ENCODE assay signal across 12 cellular contexts in genomic region chr3:48408823-48409281, GRCh38. TPM values are rescaled to one million over a fixed set of nuclear protein-coding genes. Genes with fewer than 3 reads are reported as not detected.
DNase-seq lines count a peak whose midpoint lies in the region; ATAC-seq, FAIRE-seq and TF ChIP-seq lines count a peak whose summit lies in the region.
"Had no signal": no experiment of that assay in that cellular context is flagged by ENCODE, and none has a peak within 500 bp of the region (broad histone marks: within the 10 kb centered on the region; RNA-seq: fewer than 3 reads in every experiment).

No MANE protein-coding gene starts in this region.

- intact Hi-C loops in natural killer cell (cut with micrococcal nuclease): no loop called here

- H3K27ac ChIP-seq in substantia nigra (ENCODE audit: low read depth, low read length, poor library complexity, severe bottlenecking): no peak overlapping the region
- H3K27ac ChIP-seq: transverse colon had no signal

- FAIRE-seq in H54 (lab: Jason Lieb, UNC): no peak

- no peak overlapping the region for H3K4me3 Mint-ChIP-seq in activated naive CD4-positive, alpha-beta T cell treated with anti-CD3 and anti-CD28 coated beads, Interleukin-2, amount 10 ng/mL, durations not matched to agents 7 days and 5 days
- H3K4me3 Mint-ChIP-seq in natural killer cell: no peak overlapping the region
- H3K4me3 Mint-ChIP-seq: central memory CD8-positive, alpha-beta T cell had no signal

- H3K9me3 Mint-ChIP-seq in activated naive CD4-positive, alpha-beta T cell treated with anti-CD3 and anti-CD28 coated beads, Interleukin-2, amount 10 ng/mL, durations not matched to agents 7 days and 5 days: no peaks in the 10 kb centered on the region
- no peaks in the 10 kb centered on the region for H3K9me3 Mint-ChIP-seq in natural killer cell
- H3K9me3 Mint-ChIP-seq: central memory CD8-positive, alpha-beta T cell had no signal

- H3K4me3 ChIP-seq in AG09309 (ENCODE audit: control insufficient read depth, low read depth, low read length): no peak overlapping the region
- H3K4me3 ChIP-seq: transverse colon had no signal

- H3K27ac Mint-ChIP-seq in activated naive CD4-positive, alpha-beta T cell treated with anti-CD3 and anti-CD28 coated beads, Interleukin-2, amount 10 ng/mL, durations not matched to agents 7 days and 5 days: no peak overlapping the region
- H3K27ac Mint-ChIP-seq in natural killer cell: no peak overlapping the region

- CTCF ChIA-PET in activated naive CD4-positive, alpha-beta T cell treated with anti-CD3 and anti-CD28 coated beads, Interleukin-2, amount 10 ng/mL, durations not matched to agents 7 days and 5 days (lab: Charles Lee): interaction anchor here (0.6 to 3.5 kb wide), 7 partner anchors 9 to 183 kb away, joined by 3 to 26 read pairs (median 6); no protein-coding TSS in a partner anchor

- no peak for TF ChIP-seq POLR2A in H54 (IDR thresholded peaks at IDR 0.05; ENCODE audit: low read depth, low read length)

- TF ChIP-seq CTCF in AG09309 (IDR thresholded peaks at IDR 0.05; ENCODE audit: control insufficient read depth, insufficient read depth, low read depth, low read length, missing control alignments): peak; percentile 2
- 0 out of 2 replicates have a peak, but pooled peaks have one; percentile 14 for TF ChIP-seq CTCF in GM12874 (IDR thresholded peaks at IDR 0.05; ENCODE audit: insufficient read depth, low read depth, low read length)
- TF ChIP-seq CTCF in natural killer cell (IDR thresholded peaks at IDR 0.05): no peak

- no peaks in the 10 kb centered on the region for H3K4me1 Mint-ChIP-seq in activated naive CD4-positive, alpha-beta T cell treated with anti-CD3 and anti-CD28 coated beads, Interleukin-2, amount 10 ng/mL, durations not matched to agents 7 days and 5 days
- no peaks in the 10 kb centered on the region for H3K4me1 Mint-ChIP-seq in natural killer cell
- H3K4me1 Mint-ChIP-seq: central memory CD8-positive, alpha-beta T cell had no signal

- no peak for ATAC-seq in natural killer cell
- ATAC-seq in HG02852 (IDR thresholded peaks at IDR 0.05; ENCODE audit: unreplicated experiment): no peak

- H3K36me3 Mint-ChIP-seq in activated naive CD4-positive, alpha-beta T cell treated with anti-CD3 and anti-CD28 coated beads, Interleukin-2, amount 10 ng/mL, durations not matched to agents 7 days and 5 days: no peaks in the 10 kb centered on the region
- H3K36me3 Mint-ChIP-seq in natural killer cell: no peaks in the 10 kb centered on the region

- DNase-seq in AG09309 (ENCODE audit: low read depth) (no peak), natural killer cell (peak; percentile 6), H54 (ENCODE audit: insufficient read length, low spot score) (no peak), Ammon's horn (ENCODE audit: low spot score) (no peak), substantia nigra (lab: John Stamatoyannopoulos, UW) (no peak)
- DNase-seq in activated naive CD4-positive, alpha-beta T cell treated with anti-CD3 and anti-CD28 coated beads, Interleukin-2, amount 10 ng/mL, durations not matched to agents 7 days and 5 days: peak; percentile 20
- DNase-seq: transverse colon had no signal

- peaks cover 9% of the 10 kb centered on the region for H3K27me3 Mint-ChIP-seq in activated naive CD4-positive, alpha-beta T cell treated with anti-CD3 and anti-CD28 coated beads, Interleukin-2, amount 10 ng/mL, durations not matched to agents 7 days and 5 days
- H3K27me3 Mint-ChIP-seq in natural killer cell (ENCODE audit: low read depth in 2 of 2): no peaks in the 10 kb centered on the region
- H3K27me3 Mint-ChIP-seq: central memory CD8-positive, alpha-beta T cell had no signal

RNA-seq across cellular contexts. Expression of gene PLXNB1, which starts 21.0 kb away (rescaled TPM):
- 1 to 10 TPM; 4.3 to 5.0 (median 4.4) TPM for total RNA-seq in natural killer cell

RNA-seq across cellular contexts. Expression of gene CCDC51, which starts 31.1 kb away (rescaled TPM):
- total RNA-seq in natural killer cell: 1 to 10 TPM; 4.4 to 8.8 (median 6.8) TPM

RNA-seq across cellular contexts. Expression of gene TMA7, which starts 31.2 kb away (rescaled TPM):
- 100 to 1,000 TPM; 192 to 239 (median 229) TPM for total RNA-seq in natural killer cell

RNA-seq across cellular contexts. Expression of gene FBXW12, which starts 36.8 kb away (rescaled TPM):
- total RNA-seq in natural killer cell: under 1 TPM in 1 of 3 donors, not detected in 2; 0.25 TPM
- total RNA-seq: activated CD8-positive, alpha-beta memory T cell treated with anti-CD3 and anti-CD28 coated beads for 36 hours; SK-MEL-5; transverse colon had no signal

RNA-seq across cellular contexts. Expression of gene ATRIP, which starts 37.7 kb away (rescaled TPM):
- total RNA-seq in natural killer cell: 10 to 100 TPM in 2 of 3 donors, 1 to 10 TPM in 1; 8.5 to 11.0 (median 10.6) TPM

Comparison
In these comparisons a context has a peak if more than half of its experiments do, and no peak if none do; other contexts are left out.
1. DNase-seq: peak in activated naive CD4-positive, alpha-beta T cell treated with anti-CD3 and anti-CD28 coated beads, Interleukin-2, amount 10 ng/mL, durations not matched to agents 7 days and 5 days (single experiment) and natural killer cell (single experiment); none in AG09309 (single experiment), H54 (single experiment), Ammon's horn (single experiment) and substantia nigra (0 of 49).